In genomic region chr7:47298636-47299035, GRCh38 we compare ENCODE assay signal across 19 cellular contexts.
"Had no signal": no experiment of that assay in that cellular context is flagged by ENCODE, and none has a peak within 500 bp of the region (broad histone marks: within the 10 kb centered on the region; RNA-seq: fewer than 3 reads in every experiment).

No MANE protein-coding gene starts in this region.

- H3K4me1 Mint-ChIP-seq: neural progenitor cell had no signal

- H3K9ac ChIP-seq: neural progenitor cell had no signal

- H3K4me1 ChIP-seq: neural progenitor cell had no signal

- H3K4me3 Mint-ChIP-seq: activated CD8-positive, alpha-beta T cell treated with anti-CD3 and anti-CD28 coated beads for 36 hours; neural progenitor cell had no signal

- ATAC-seq: activated CD8-positive, alpha-beta T cell treated with anti-CD3 and anti-CD28 coated beads for 36 hours; gastroesophageal sphincter; heart left ventricle; pancreas had no signal

- DNase-seq: activated CD4-positive, alpha-beta T cell treated with anti-CD3 and anti-CD28 coated beads for 48 hours; activated CD4-positive, CD25-positive, alpha-beta regulatory T cell; activated CD8-positive, alpha-beta T cell treated with anti-CD3 and anti-CD28 coated beads for 36 hours; activated naive CD4-positive, alpha-beta T cell treated with Interleukin-2 at 50 U/mL for 16 hours; activated T-cell treated with anti-CD3 and anti-CD28 coated beads, Interleukin-2, amount 50 U/mL, for 1 hour; anterior cingulate cortex; brain microvascular endothelial cell; central memory CD4-positive, alpha-beta T cell; cortex of kidney; heart left ventricle; pancreas; stimulated activated CD4-positive, alpha-beta T cell treated with anti-CD3 and anti-CD28 coated beads, Interleukin-2, amount 100 ng/mL, for 24 hours; stimulated activated naive CD4-positive, alpha-beta T cell treated with Interleukin-2 at 50 U/mL for 16 hours; T1000; uterus had no signal

- H3K4me3 ChIP-seq: gastroesophageal sphincter, heart left ventricle, neural progenitor cell, pancreas, thyroid gland, uterus had no signal

- H3K4me2 ChIP-seq: neural progenitor cell had no signal

- H3K9me3 Mint-ChIP-seq: activated CD8-positive, alpha-beta T cell treated with anti-CD3 and anti-CD28 coated beads for 36 hours; activated T-helper 2 cell treated with anti-CD3 and anti-CD28 coated beads, Interferon-gamma antibody, Interleukin-2, Interleukin-4, amounts not matched to agents 10 μg/mL and 5 μg/mL and 100 μg/mL, durations not matched to agents 14 hours and 24 hours and 36 hours; neural progenitor cell had no signal

- H3K27me3 ChIP-seq: brain microvascular endothelial cell, gastroesophageal sphincter, heart left ventricle, neural progenitor cell, pancreas, thyroid gland, uterus had no signal

- H3K9me3 ChIP-seq: gastroesophageal sphincter, heart left ventricle, pancreas, thyroid gland, uterus had no signal

- H3K36me3 ChIP-seq: neural progenitor cell, uterus had no signal

- H3K27me3 Mint-ChIP-seq: activated CD8-positive, alpha-beta T cell treated with anti-CD3 and anti-CD28 coated beads for 36 hours had no signal

- H3K27ac Mint-ChIP-seq: activated CD8-positive, alpha-beta T cell treated with anti-CD3 and anti-CD28 coated beads for 36 hours; activated T-helper 2 cell treated with anti-CD3 and anti-CD28 coated beads, Interferon-gamma antibody, Interleukin-2, Interleukin-4, amounts not matched to agents 10 μg/mL and 5 μg/mL and 100 μg/mL, durations not matched to agents 14 hours and 24 hours and 36 hours; neural progenitor cell had no signal

- H3K27ac ChIP-seq: brain microvascular endothelial cell, heart left ventricle, neural progenitor cell, pancreas, thyroid gland, uterus had no signal
